Comparison of ENCODE assay signal across 8 cellular contexts in genomic region chr7:149625339-149625946, GRCh38.
DNase-seq lines count a peak whose midpoint lies in the region; ATAC-seq, FAIRE-seq and TF ChIP-seq lines count a peak whose summit lies in the region.

No MANE protein-coding gene starts in this region.

- DNase-seq in AML-193 (lab: John Stamatoyannopoulos, UW): peak; percentile 47 to 51
- DNase-seq in GM19239 (ENCODE audit: insufficient read length, low spot score): no peak
- DNase-seq in NCI-H526 treated with DMSO at 0.1 percent for 48 hours (lab: John Stamatoyannopoulos, UW): peak; percentile 60
- DNase-seq in activated CD8-positive, alpha-beta memory T cell treated with anti-CD3 and anti-CD28 coated beads for 24 hours: peak; percentile 78
- DNase-seq in endothelial cell (ENCODE audit: low spot score): peak; percentile 58
- peak; percentile 20 for DNase-seq in midbrain (lab: John Stamatoyannopoulos, UW)
- peak; percentile 49 for DNase-seq in stimulated activated CD8-positive, alpha-beta memory T cell treated with anti-CD3 and anti-CD28 coated beads, Interleukin-4, amount 100 ng/mL, for 24 hours (ENCODE audit: low read depth)

- peak; percentile 53 for TF ChIP-seq CTCF in endothelial cell (IDR thresholded peaks at IDR 0.05; ENCODE audit: unreplicated experiment)

- no peak overlapping the region for H3K27ac Mint-ChIP-seq in endothelial cell (ENCODE audit: unreplicated experiment)

- H3K27me3 Mint-ChIP-seq in endothelial cell (ENCODE audit: unreplicated experiment): peaks cover 10% of the 10 kb centered on the region

- H3K36me3 Mint-ChIP-seq in endothelial cell (ENCODE audit: low read depth, unreplicated experiment): peaks cover 11% of the 10 kb centered on the region

- H3K4me3 Mint-ChIP-seq in endothelial cell (ENCODE audit: unreplicated experiment): peak overlapping the region; percentile 82

- FAIRE-seq in GM19239 (lab: Jason Lieb, UNC): peak; percentile 74

- H3K4me1 Mint-ChIP-seq in endothelial cell (ENCODE audit: unreplicated experiment): peaks cover 19% of the 10 kb centered on the region

- H3K9me3 Mint-ChIP-seq in endothelial cell (ENCODE audit: unreplicated experiment): no peaks in the 10 kb centered on the region

- no peak for ATAC-seq in HG03342 (IDR thresholded peaks at IDR 0.05; ENCODE audit: unreplicated experiment)
